29 cellular contexts compared by ENCODE assay signal in the genomic region with DNA sequence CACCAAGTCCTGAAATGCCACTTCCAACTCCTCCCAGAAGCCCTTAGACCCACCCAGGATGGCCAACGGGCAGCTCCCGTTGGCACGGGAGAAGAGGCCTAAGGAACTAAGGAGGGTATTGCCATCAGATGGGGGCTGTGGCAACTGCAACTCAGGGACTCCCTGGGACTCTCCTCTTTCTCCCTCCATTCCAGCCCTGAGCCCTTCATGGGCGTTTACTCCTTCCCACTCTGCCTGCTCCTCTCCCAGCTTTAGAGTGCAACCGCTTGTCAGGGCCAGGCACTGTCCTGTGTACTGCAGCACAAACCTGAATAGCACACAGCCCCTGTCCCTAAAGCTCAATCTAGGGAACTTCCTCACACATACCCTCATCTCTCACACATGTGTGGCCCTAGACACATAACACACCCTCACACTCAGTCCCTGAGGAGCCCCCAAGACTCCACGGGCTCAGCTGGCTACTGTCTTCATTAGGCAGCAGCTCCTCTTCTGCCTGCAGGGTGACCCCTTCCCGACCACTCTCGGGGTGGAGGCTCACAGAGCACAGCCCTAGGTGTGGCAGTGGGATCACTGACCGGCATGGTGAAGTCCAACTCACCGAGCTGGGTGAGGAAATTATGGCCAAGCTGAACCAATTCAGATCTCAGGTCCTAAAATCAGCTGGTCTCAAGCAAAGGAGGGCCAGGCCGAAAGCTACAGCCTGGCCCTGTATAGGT.
"Had no signal": no experiment of that assay in that cellular context is flagged by ENCODE, and none has a peak within 500 bp of the region (broad histone marks: within the 10 kb centered on the region; RNA-seq: fewer than 3 reads in every experiment).

No MANE protein-coding gene starts in this region.

- ATAC-seq: activated CD4-positive, CD25-positive, alpha-beta regulatory T cell treated with anti-CD3 and anti-CD28 coated beads, Interleukin-2, amount 50 U/mL, for 24 hours; activated CD8-positive, alpha-beta T cell treated with anti-CD3 and anti-CD28 coated beads for 36 hours; activated T-cell treated with anti-CD3 and anti-CD28 coated beads, Interleukin-2, amount 50 U/mL, for 4 hours; activated T-helper 17 cell treated with anti-CD3 and anti-CD28 coated beads, Interleukin-2, amount 50 U/mL, for 72 hours; gastroesophageal sphincter; T-helper 17 cell had no signal

- H3K36me3 Mint-ChIP-seq: activated naive CD8-positive, alpha-beta T cell had no signal

- H3K9me3 ChIP-seq: colonic mucosa, esophagus squamous epithelium, gastroesophageal sphincter had no signal

- H3K27ac ChIP-seq: brain microvascular endothelial cell, colonic mucosa, epithelial cell of prostate, esophagus squamous epithelium, gastroesophageal sphincter, WERI-Rb-1 had no signal

- H3K27ac Mint-ChIP-seq: activated B cell treated with CpG ODN at 0.5 μM for 24 hours; activated CD8-positive, alpha-beta T cell treated with anti-CD3 and anti-CD28 coated beads for 36 hours; activated naive CD8-positive, alpha-beta T cell; activated T-helper 17 cell treated with anti-CD3 and anti-CD28 coated beads, Interleukin-2, amount 50 U/mL, for 72 hours; T-helper 17 cell; T-helper 2 cell treated with Interferon-gamma antibody and Interleukin-4, amounts not matched to agents 5 μg/mL and 100 μg/mL, for 36 hours had no signal

- H3K4me1 Mint-ChIP-seq: activated T-helper 17 cell treated with anti-CD3 and anti-CD28 coated beads, Interleukin-2, amount 50 U/mL, for 72 hours; T-helper 17 cell had no signal

- DNase-seq: activated B cell treated with CpG ODN at 0.5 μM for 24 hours; activated CD4-positive, alpha-beta T cell treated with anti-CD3 and anti-CD28 coated beads for 48 hours; activated CD4-positive, alpha-beta T cell treated with anti-CD3 and anti-CD28 coated beads, Interleukin-2, amount 50 U/mL, for 1 hour; activated CD4-positive, alpha-beta T cell treated with anti-CD3 and anti-CD28 coated beads, Interleukin-2, amount 50 U/mL, for 48 hours; activated CD8-positive, alpha-beta memory T cell treated with anti-CD3 and anti-CD28 coated beads for 24 hours; activated CD8-positive, alpha-beta T cell treated with anti-CD3 and anti-CD28 coated beads for 36 hours; activated effector memory CD4-positive, alpha-beta T cell treated with Interleukin-2 at 50 U/mL for 16 hours; activated gamma-delta T cell treated with Interleukin-2 at 50 U/mL for 16 hours; activated naive CD4-positive, alpha-beta T cell treated with anti-CD3 and anti-CD28 coated beads, Interleukin-2, amount 50 U/mL, for 16 hours; activated naive CD4-positive, alpha-beta T cell treated with Interleukin-2 at 50 U/mL for 16 hours; activated T-cell treated with anti-CD3 and anti-CD28 coated beads, Interleukin-2, amount 50 U/mL, for 4 hours; amniotic stem cell; anterior cingulate cortex; brain microvascular endothelial cell; caudate nucleus; colonic mucosa; effector CD8-positive, alpha-beta T cell; esophagus squamous epithelium; foreskin melanocyte; T-helper 1 cell; T-helper 17 cell; T1000; WERI-Rb-1 had no signal

- H3K36me3 ChIP-seq: brain microvascular endothelial cell, colonic mucosa, esophagus squamous epithelium, gastroesophageal sphincter, WERI-Rb-1 had no signal

- H3K4me3 Mint-ChIP-seq: activated B cell treated with CpG ODN at 0.5 μM for 24 hours; activated CD8-positive, alpha-beta T cell treated with anti-CD3 and anti-CD28 coated beads for 36 hours; activated naive CD8-positive, alpha-beta T cell; activated T-cell treated with anti-CD3 and anti-CD28 coated beads, Interleukin-2, amount 50 U/mL, for 4 hours; activated T-helper 17 cell treated with anti-CD3 and anti-CD28 coated beads, Interleukin-2, amount 50 U/mL, for 72 hours; T-helper 17 cell; T-helper 2 cell treated with Interferon-gamma antibody and Interleukin-4, amounts not matched to agents 5 μg/mL and 100 μg/mL, for 36 hours had no signal

- H3K9me3 Mint-ChIP-seq: activated B cell treated with CpG ODN at 0.5 μM for 24 hours; activated CD8-positive, alpha-beta T cell treated with anti-CD3 and anti-CD28 coated beads for 36 hours; activated T-cell treated with anti-CD3 and anti-CD28 coated beads, Interleukin-2, amount 50 U/mL, for 4 hours; activated T-helper 17 cell treated with anti-CD3 and anti-CD28 coated beads, Interleukin-2, amount 50 U/mL, for 72 hours; T-helper 2 cell treated with Interferon-gamma antibody and Interleukin-4, amounts not matched to agents 5 μg/mL and 100 μg/mL, for 36 hours had no signal

- H3K4me3 ChIP-seq: colonic mucosa, esophagus squamous epithelium, gastroesophageal sphincter had no signal
